22 cellular contexts compared by ENCODE assay signal in genomic region chr12:39572551-39572950, GRCh38. TPM values are rescaled to one million over a fixed set of nuclear protein-coding genes. Genes with fewer than 3 reads are reported as not detected.
"Had no signal": no experiment of that assay in that cellular context is flagged by ENCODE, and none has a peak within 500 bp of the region (broad histone marks: within the 10 kb centered on the region; RNA-seq: fewer than 3 reads in every experiment).

No MANE protein-coding gene starts in this region.

- ATAC-seq: esophagus mucosa; gastrocnemius medialis; left ventricle myocardium superior; lower lobe of right lung; naive thymus-derived CD8-positive, alpha-beta T cell; sciatic nerve; stimulated activated effector memory CD8-positive, alpha-beta T cell treated with anti-CD3 and anti-CD28 coated beads, Interleukin-12 subunit alpha, Interleukin-12 subunit beta, amount 100 ng/mL, for 72 hours had no signal

- DNase-seq: effector CD8-positive, alpha-beta T cell; endodermal cell; foreskin fibroblast; gastrocnemius medialis; head of caudate nucleus; left ventricle myocardium superior; lower lobe of right lung; naive thymus-derived CD8-positive, alpha-beta T cell; nephron progenitor cell; nucleus accumbens; stimulated activated CD4-positive, alpha-beta T cell treated with anti-CD3 and anti-CD28 coated beads, Interleukin-12 subunit alpha, Interleukin-12 subunit beta, amount 100 ng/mL, for 4 hours; stimulated activated CD4-positive, alpha-beta T cell treated with anti-CD3 and anti-CD28 coated beads, Interleukin-1b, Interleukin-23, amount 100 ng/mL, for 48 hours; stimulated activated CD4-positive, alpha-beta T cell treated with anti-CD3 and anti-CD28 coated beads, Interleukin-4, amount 100 ng/mL, for 24 hours; stimulated activated naive CD4-positive, alpha-beta T cell treated with Interleukin-2 at 50 U/mL for 16 hours; stomach; thyroid gland; trophoblast cell had no signal

RNA-seq across cellular contexts. Expression of gene ABCD2, which starts 47.1 kb away (rescaled TPM):
- total RNA-seq: endodermal cell, glomerular endothelial cell, osteocyte had no signal
